In genomic region chr9:134410078-134410834, GRCh38 we compare ENCODE assay signal across 2 cellular contexts.
A peak's percentile ranks its signal among the peaks of the same experiment; 100 is the strongest.
TF ChIP-seq lines count a peak whose summit lies in the region.

No MANE protein-coding gene starts in this region.

TF ChIP-seq in liver, 16 proteins besides CTCF, POLR2A, EP300 and RAD21 (continued from another document):
- TF ChIP-seq REST (IDR thresholded peaks at IDR 0.05): no peak
- TF ChIP-seq EGR1 (IDR thresholded peaks at IDR 0.05; ENCODE audit: low read depth in 2 of 2): no peak
- TF ChIP-seq HNF4G (IDR thresholded peaks at IDR 0.05): no peak
- TF ChIP-seq YY1 (IDR thresholded peaks at IDR 0.05): peak; percentile 11
- TF ChIP-seq MAX (IDR thresholded peaks at IDR 0.05): peak; percentile 89
- TF ChIP-seq TAF1 (conservative IDR thresholded peaks at IDR 0.05): no peak
- TF ChIP-seq FOXA2 (IDR thresholded peaks at IDR 0.05): peak; percentile 33

TF ChIP-seq in HepG2, 621 proteins besides CTCF, POLR2A, EP300 and RAD21 (continued from another document):
- no peak for TF ChIP-seq ARID2 (CRISPR knock-in tag; IDR thresholded peaks at IDR 0.05; ENCODE audit: borderline replicate concordance)
